ENCODE assay signal across 18 cellular contexts in the genomic region with DNA sequence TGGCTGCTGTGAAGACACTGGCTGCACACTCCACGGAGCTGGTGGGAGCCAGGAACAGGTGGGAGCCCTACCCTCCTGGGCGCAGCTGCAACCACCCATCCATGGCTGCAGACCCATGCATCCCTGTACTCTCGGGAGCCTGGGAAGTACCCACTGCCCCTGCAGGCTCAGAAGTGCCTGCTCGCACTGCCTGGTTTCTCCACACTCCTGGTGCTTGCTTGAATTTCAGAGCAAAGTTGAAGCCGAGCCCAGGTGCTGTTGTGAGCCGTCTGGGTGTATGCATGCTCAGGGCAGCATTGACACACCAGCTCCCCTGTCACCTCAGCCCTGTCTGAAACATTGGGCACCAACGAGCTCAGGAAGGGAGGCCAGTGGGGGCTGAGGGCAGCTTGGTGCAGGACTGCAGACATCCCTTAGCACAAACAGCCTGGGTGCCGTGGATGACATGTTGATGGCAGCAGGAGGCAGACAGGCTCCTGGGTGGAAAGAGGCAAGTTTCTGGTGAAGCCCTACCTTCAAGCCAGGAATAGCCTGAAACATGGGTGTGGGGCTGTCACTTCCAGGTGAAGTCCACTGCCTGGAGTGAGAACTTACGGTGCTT.
DNase-seq lines count a peak whose midpoint lies in the region; ATAC-seq and TF ChIP-seq lines count a peak whose summit lies in the region.
"Had no signal": no experiment of that assay in that cellular context is flagged by ENCODE, and none has a peak within 500 bp of the region (broad histone marks: within the 10 kb centered on the region; RNA-seq: fewer than 3 reads in every experiment).

No MANE protein-coding gene starts in this region.

- no TSS peak for BruUV-seq in PC-3 (replicated peaks; lab: Mats Ljungman, UMichigan)

- no peak for DNase-seq in activated naive CD8-positive, alpha-beta T cell treated with anti-CD3 and anti-CD28 coated beads, Interleukin-2, amount 50 U/mL, for 24 hours
- no peak for DNase-seq in activated naive CD8-positive, alpha-beta T cell treated with anti-CD3 and anti-CD28 coated beads for 36 hours
- no peak for DNase-seq in WTC11 (ENCODE audit: low spot score)
- peak; percentile 48 for DNase-seq in islet precursor cell
- no peak for DNase-seq in substantia nigra (lab: John Stamatoyannopoulos, UW)
- no peak for DNase-seq in PC-3
- DNase-seq: AML-193; CD4-positive, alpha-beta T cell; DMS153; DMS79; GDM1; H7 had no signal

- H3K4me1 Mint-ChIP-seq in activated naive CD8-positive, alpha-beta T cell treated with anti-CD3 and anti-CD28 coated beads, Interleukin-2, amount 50 U/mL, for 24 hours: no peaks in the 10 kb centered on the region
- H3K4me1 Mint-ChIP-seq in activated naive CD8-positive, alpha-beta T cell treated with anti-CD3 and anti-CD28 coated beads for 36 hours: peaks cover 1% of the 10 kb centered on the region
- no peaks in the 10 kb centered on the region for H3K4me1 Mint-ChIP-seq in WTC11
- no peaks in the 10 kb centered on the region for H3K4me1 Mint-ChIP-seq in stimulated activated memory B cell treated with anti-CD40 and anti-IgM and Interleukin-4, amounts not matched to agents 10 μg/mL and 1 μg/mL and 100 μg/mL, for 72 hours
- H3K4me1 Mint-ChIP-seq: GM23338 had no signal

- H3K9me3 ChIP-seq in PC-3 (ENCODE audit: low read length): no peaks in the 10 kb centered on the region
- H3K9me3 ChIP-seq: A549 had no signal

- no peaks in the 10 kb centered on the region for H3K9me2 ChIP-seq in PC-3 (replicated peaks; ENCODE audit: low read length)

- H3K36me3 ChIP-seq in PC-3 (ENCODE audit: low read depth, low read length): no peaks in the 10 kb centered on the region

- H3K27ac Mint-ChIP-seq in activated naive CD8-positive, alpha-beta T cell treated with anti-CD3 and anti-CD28 coated beads, Interleukin-2, amount 50 U/mL, for 24 hours: no peak overlapping the region
- no peak overlapping the region for H3K27ac Mint-ChIP-seq in activated naive CD8-positive, alpha-beta T cell treated with anti-CD3 and anti-CD28 coated beads for 36 hours
- no peak overlapping the region for H3K27ac Mint-ChIP-seq in WTC11
- H3K27ac Mint-ChIP-seq in stimulated activated memory B cell treated with anti-CD40 and anti-IgM and Interleukin-4, amounts not matched to agents 10 μg/mL and 1 μg/mL and 100 μg/mL, for 72 hours: no peak overlapping the region
- H3K27ac Mint-ChIP-seq: CD4-positive, alpha-beta T cell; GM23338 had no signal

- CTCF ChIA-PET in WTC11 (lab: Charles Lee) (no interaction called here), PC-3 (lab: Charles Lee) (no interaction called here)

- H3K27ac ChIP-seq in substantia nigra (ENCODE audit: low read depth, low read length, poor library complexity, severe bottlenecking) (no peak overlapping the region), PC-3 (ENCODE audit: low read length) (no peak overlapping the region)
- H3K27ac ChIP-seq: 22Rv1, A549, C4-2B had no signal

- no peaks in the 10 kb centered on the region for H3K27me3 ChIP-seq in PC-3 (ENCODE audit: low read length)

- no peak overlapping the region for H3K4me3 ChIP-seq in PC-3 (ENCODE audit: low read length)
- H3K4me3 ChIP-seq: A549, GM23338 had no signal

- peak; percentile 4 for ATAC-seq in activated naive CD8-positive, alpha-beta T cell treated with anti-CD3 and anti-CD28 coated beads, Interleukin-2, amount 50 U/mL, for 24 hours
- peak; percentile 47; the same call in 1 of the 2 replicates for ATAC-seq in WTC11
- peak; percentile 32 for ATAC-seq in stimulated activated memory B cell treated with anti-CD40 and anti-IgM and Interleukin-4, amounts not matched to agents 10 μg/mL and 1 μg/mL and 100 μg/mL, for 72 hours
- ATAC-seq in HG03175 (IDR thresholded peaks at IDR 0.05; ENCODE audit: unreplicated experiment): no peak
- no peak for ATAC-seq in PC-3
- ATAC-seq: A549, GM23338 had no signal

- no peaks in the 10 kb centered on the region for H3K4me1 ChIP-seq in PC-3 (ENCODE audit: insufficient read depth, low read length)
- H3K4me1 ChIP-seq: A549 had no signal

- no peak overlapping the region for H3K4me2 ChIP-seq in PC-3 (ENCODE audit: low read length)
- H3K4me2 ChIP-seq: A549, GM23338 had no signal

- H3K9me3 Mint-ChIP-seq in activated naive CD8-positive, alpha-beta T cell treated with anti-CD3 and anti-CD28 coated beads, Interleukin-2, amount 50 U/mL, for 24 hours: no peaks in the 10 kb centered on the region
- no peaks in the 10 kb centered on the region for H3K9me3 Mint-ChIP-seq in activated naive CD8-positive, alpha-beta T cell treated with anti-CD3 and anti-CD28 coated beads for 36 hours
- peaks cover 40% of the 10 kb centered on the region for H3K9me3 Mint-ChIP-seq in WTC11
- peaks cover 3% of the 10 kb centered on the region for H3K9me3 Mint-ChIP-seq in stimulated activated memory B cell treated with anti-CD40 and anti-IgM and Interleukin-4, amounts not matched to agents 10 μg/mL and 1 μg/mL and 100 μg/mL, for 72 hours

- no peaks in the 10 kb centered on the region for H3K79me2 ChIP-seq in PC-3 (ENCODE audit: low read length)

- no peak overlapping the region for H3K4me3 Mint-ChIP-seq in activated naive CD8-positive, alpha-beta T cell treated with anti-CD3 and anti-CD28 coated beads, Interleukin-2, amount 50 U/mL, for 24 hours
- no peak overlapping the region for H3K4me3 Mint-ChIP-seq in activated naive CD8-positive, alpha-beta T cell treated with anti-CD3 and anti-CD28 coated beads for 36 hours
- no peak overlapping the region for H3K4me3 Mint-ChIP-seq in WTC11
- no peak overlapping the region for H3K4me3 Mint-ChIP-seq in stimulated activated memory B cell treated with anti-CD40 and anti-IgM and Interleukin-4, amounts not matched to agents 10 μg/mL and 1 μg/mL and 100 μg/mL, for 72 hours
- H3K4me3 Mint-ChIP-seq: CD4-positive, alpha-beta T cell; GM23338 had no signal

- TF ChIP-seq CTCF in WTC11 (IDR thresholded peaks at IDR 0.05) (no peak), PC-3 (conservative IDR thresholded peaks at IDR 0.05; ENCODE audit: low read depth, low read length) (no peak)

- intact Hi-C loops in PC-3 (cut with micrococcal nuclease): no loop called here

- H2AFZ ChIP-seq in PC-3 (ENCODE audit: low read length): no peak overlapping the region
- H2AFZ ChIP-seq: GM23338 had no signal

- POLR2A ChIA-PET in WTC11 (lab: Charles Lee) (no interaction called here), PC-3 (lab: Charles Lee; ENCODE audit: unreplicated experiment) (no interaction called here)

- H3K36me3 Mint-ChIP-seq in activated naive CD8-positive, alpha-beta T cell treated with anti-CD3 and anti-CD28 coated beads, Interleukin-2, amount 50 U/mL, for 24 hours (ENCODE audit: low read depth): no peaks in the 10 kb centered on the region
- H3K36me3 Mint-ChIP-seq in activated naive CD8-positive, alpha-beta T cell treated with anti-CD3 and anti-CD28 coated beads for 36 hours: no peaks in the 10 kb centered on the region
- peaks cover 20% of the 10 kb centered on the region for H3K36me3 Mint-ChIP-seq in WTC11
- H3K36me3 Mint-ChIP-seq in stimulated activated memory B cell treated with anti-CD40 and anti-IgM and Interleukin-4, amounts not matched to agents 10 μg/mL and 1 μg/mL and 100 μg/mL, for 72 hours: no peaks in the 10 kb centered on the region

- no peaks in the 10 kb centered on the region for H4K20me1 ChIP-seq in PC-3 (ENCODE audit: low read length)

- no peaks in the 10 kb centered on the region for H3F3A ChIP-seq in PC-3 (ENCODE audit: low read length, unreplicated experiment)

- no peaks in the 10 kb centered on the region for H3K27me3 Mint-ChIP-seq in activated naive CD8-positive, alpha-beta T cell treated with anti-CD3 and anti-CD28 coated beads, Interleukin-2, amount 50 U/mL, for 24 hours
- no peaks in the 10 kb centered on the region for H3K27me3 Mint-ChIP-seq in activated naive CD8-positive, alpha-beta T cell treated with anti-CD3 and anti-CD28 coated beads for 36 hours
- H3K27me3 Mint-ChIP-seq in WTC11 (ENCODE audit: low read depth): no peaks in the 10 kb centered on the region
- H3K27me3 Mint-ChIP-seq in stimulated activated memory B cell treated with anti-CD40 and anti-IgM and Interleukin-4, amounts not matched to agents 10 μg/mL and 1 μg/mL and 100 μg/mL, for 72 hours: no peaks in the 10 kb centered on the region
- H3K27me3 Mint-ChIP-seq: CD4-positive, alpha-beta T cell had no signal

- no peak overlapping the region for H3K9ac ChIP-seq in PC-3 (ENCODE audit: low read length)

TF ChIP-seq in WTC11, 78 proteins besides CTCF, POLR2A, EP300 and RAD21:
- no peak for TF ChIP-seq SMAD3 (CRISPR knock-in tag; IDR thresholded peaks at IDR 0.05; ENCODE audit: borderline replicate concordance)
- no peak for TF ChIP-seq FOXJ3 (CRISPR knock-in tag; IDR thresholded peaks at IDR 0.05; ENCODE audit: borderline replicate concordance)
- no peak for TF ChIP-seq JAZF1 (CRISPR knock-in tag; IDR thresholded peaks at IDR 0.05)
- TF ChIP-seq ZNF416 (CRISPR knock-in tag; IDR thresholded peaks at IDR 0.05): no peak
- TF ChIP-seq ZNF138 (CRISPR knock-in tag; conservative IDR thresholded peaks at IDR 0.05): no peak
- TF ChIP-seq KAT7 (CRISPR knock-in tag; IDR thresholded peaks at IDR 0.05; ENCODE audit: borderline replicate concordance): no peak

Comparison
In these comparisons a context has a peak if more than half of its experiments do, and no peak if none do; other contexts are left out.
1. ATAC-seq: peak in activated naive CD8-positive, alpha-beta T cell treated with anti-CD3 and anti-CD28 coated beads, Interleukin-2, amount 50 U/mL, for 24 hours (single experiment), WTC11 (single experiment) and stimulated activated memory B cell treated with anti-CD40 and anti-IgM and Interleukin-4, amounts not matched to agents 10 μg/mL and 1 μg/mL and 100 μg/mL, for 72 hours (single experiment); none in HG03175 (single experiment) and PC-3 (single experiment).